ENCODE assay signal across 8 cellular contexts in genomic region chr2:169109502-169110409, GRCh38. TPM values are rescaled to one million over a fixed set of nuclear protein-coding genes. Genes with fewer than 3 reads are reported as not detected.
DNase-seq lines count a peak whose midpoint lies in the region; ATAC-seq and TF ChIP-seq lines count a peak whose summit lies in the region.

No MANE protein-coding gene starts in this region.

- no peaks in the 10 kb centered on the region for H4K20me1 ChIP-seq in OCI-LY7 (ENCODE audit: insufficient read depth, low read length)
- no peaks in the 10 kb centered on the region for H4K20me1 ChIP-seq in neural cell (ENCODE audit: insufficient read depth)

- no peaks in the 10 kb centered on the region for H3K27me3 ChIP-seq in neural cell (ENCODE audit: insufficient read depth, low read depth, low read length)

- TF ChIP-seq CTCF in AG09309 (IDR thresholded peaks at IDR 0.05; ENCODE audit: control insufficient read depth, insufficient read depth, low read depth, low read length, missing control alignments), result peak; percentile 83
- TF ChIP-seq CTCF in OCI-LY7 (conservative IDR thresholded peaks at IDR 0.05; ENCODE audit: low read length), result peak; percentile 96
- peak; percentile 84 for TF ChIP-seq CTCF in fibroblast of the aortic adventitia (IDR thresholded peaks at IDR 0.05; ENCODE audit: insufficient read depth, low read length)
- TF ChIP-seq CTCF in neural cell (IDR thresholded peaks at IDR 0.05; ENCODE audit: poor library complexity, severe bottlenecking), result peak; percentile 87

- no peaks in the 10 kb centered on the region for H3K36me3 ChIP-seq in OCI-LY7 (ENCODE audit: insufficient read depth, low read length)
- no peaks in the 10 kb centered on the region for H3K36me3 ChIP-seq in neural cell (ENCODE audit: insufficient read depth, low read length)

- POLR2A ChIA-PET in OCI-LY7 (lab: Charles Lee), result interaction anchor here (0.8 to 2.0 kb wide), 5 partner anchors 10 to 112 kb away, joined by 3 to 7 read pairs (median 4); no protein-coding TSS in a partner anchor

- peak; percentile 29 for DNase-seq in AG09309 (ENCODE audit: low read depth)
- DNase-seq in HT1080 (ENCODE audit: low read depth), result peak; percentile 61
- peak; percentile 74 for DNase-seq in OCI-LY7 (ENCODE audit: low spot score)
- peak; percentile 72 to 81 for DNase-seq in activated T-cell treated with anti-CD3 and anti-CD28 coated beads, Interleukin-2, amount 50 U/mL, for 72 hours
- peak; percentile 82 for DNase-seq in fibroblast of the aortic adventitia (ENCODE audit: low read depth)
- DNase-seq in stimulated activated naive CD8-positive, alpha-beta T cell treated with anti-CD3 and anti-CD28 coated beads, Interleukin-15, amount 100 ng/mL, for 72 hours, result peak; percentile 57 to 64

- intact Hi-C loops in OCI-LY7 (cut with micrococcal nuclease; ENCODE audit: unreplicated experiment), result loop anchor here (1.0 to 2.0 kb wide), 5 partner anchors 23 to 819 kb away; no protein-coding TSS in a partner anchor

- CTCF ChIA-PET in OCI-LY7 (lab: Charles Lee; ENCODE audit: unreplicated experiment), result interaction anchor here (0.6 to 2.3 kb wide), 3 partner anchors 32 to 112 kb away, joined by 3 to 10 read pairs (median 6); no protein-coding TSS in a partner anchor

- H3K4me3 ChIP-seq in AG09309 (ENCODE audit: control insufficient read depth, low read depth, low read length) (no peak overlapping the region), OCI-LY7 (ENCODE audit: low read depth, low read length, poor library complexity, severe bottlenecking) (no peak overlapping the region), fibroblast of the aortic adventitia (ENCODE audit: low read depth, low read length) (no peak overlapping the region), neural cell (ENCODE audit: low read length) (no peak overlapping the region)

- H3K36me3 Mint-ChIP-seq in activated T-cell treated with anti-CD3 and anti-CD28 coated beads, Interleukin-2, amount 50 U/mL, for 72 hours (ENCODE audit: insufficient read depth in 2 of 2), result no peaks in the 10 kb centered on the region

- H3K79me2 ChIP-seq in OCI-LY7 (ENCODE audit: insufficient read depth, low read depth, low read length) (no peaks in the 10 kb centered on the region), neural cell (replicated peaks; ENCODE audit: insufficient read depth, low read length) (no peaks in the 10 kb centered on the region)

- H3K27ac ChIP-seq in OCI-LY7 (ENCODE audit: low read depth, low read length, poor library complexity, severe bottlenecking), result no peak overlapping the region
- H3K27ac ChIP-seq in neural cell (ENCODE audit: low read length), result no peak overlapping the region

- no peak overlapping the region for H3K4me3 Mint-ChIP-seq in activated T-cell treated with anti-CD3 and anti-CD28 coated beads, Interleukin-2, amount 50 U/mL, for 72 hours
- no peak overlapping the region for H3K4me3 Mint-ChIP-seq in stimulated activated naive CD8-positive, alpha-beta T cell treated with anti-CD3 and anti-CD28 coated beads, Interleukin-15, amount 100 ng/mL, for 72 hours

- no peaks in the 10 kb centered on the region for H3K9me3 ChIP-seq in OCI-LY7 (ENCODE audit: low read length)
- H3K9me3 ChIP-seq in neural cell (ENCODE audit: low read length), result no peaks in the 10 kb centered on the region

- H2AFZ ChIP-seq in OCI-LY7 (ENCODE audit: low read length) (no peak overlapping the region), neural cell (ENCODE audit: low read depth, low read length) (no peak overlapping the region)

- ATAC-seq in GM18868 (IDR thresholded peaks at IDR 0.05; ENCODE audit: unreplicated experiment), result peak; percentile 58
- ATAC-seq in activated T-cell treated with anti-CD3 and anti-CD28 coated beads, Interleukin-2, amount 50 U/mL, for 72 hours (replicated peaks in 1 of 2), result peak in 1 of 2 donors; percentile 26
- ATAC-seq in stimulated activated naive CD8-positive, alpha-beta T cell treated with anti-CD3 and anti-CD28 coated beads, Interleukin-15, amount 100 ng/mL, for 72 hours, result no peak

- peaks cover 2% of the 10 kb centered on the region for H3F3A ChIP-seq in neural cell (ENCODE audit: insufficient read depth, low read length, poor library complexity, severe bottlenecking)

- BruUV-seq in OCI-LY7 (replicated peaks; lab: Mats Ljungman, UMichigan), result no TSS peak

- no peaks in the 10 kb centered on the region for H3K9me2 ChIP-seq in OCI-LY7 (ENCODE audit: insufficient read depth, low read length)
- H3K9me2 ChIP-seq in neural cell (ENCODE audit: insufficient read depth, low read length), result no peaks in the 10 kb centered on the region

- peak; percentile 87 for TF ChIP-seq RAD21 in neural cell (conservative IDR thresholded peaks at IDR 0.05)

- no peak overlapping the region for H3K9ac ChIP-seq in neural cell (ENCODE audit: low read length)

- H3K9me3 Mint-ChIP-seq in activated T-cell treated with anti-CD3 and anti-CD28 coated beads, Interleukin-2, amount 50 U/mL, for 72 hours, result no peaks in the 10 kb centered on the region
- H3K9me3 Mint-ChIP-seq in stimulated activated naive CD8-positive, alpha-beta T cell treated with anti-CD3 and anti-CD28 coated beads, Interleukin-15, amount 100 ng/mL, for 72 hours, result no peaks in the 10 kb centered on the region

- peaks cover 20% of the 10 kb centered on the region for H3K4me1 ChIP-seq in OCI-LY7 (ENCODE audit: insufficient read depth, low read length, poor library complexity, severe bottlenecking)

- no peak for TF ChIP-seq EP300 in neural cell (conservative IDR thresholded peaks at IDR 0.05; ENCODE audit: poor library complexity, severe bottlenecking)

- peaks cover 50% of the 10 kb centered on the region for H3K4me1 Mint-ChIP-seq in activated T-cell treated with anti-CD3 and anti-CD28 coated beads, Interleukin-2, amount 50 U/mL, for 72 hours (ENCODE audit: low read depth)
- H3K4me1 Mint-ChIP-seq in stimulated activated naive CD8-positive, alpha-beta T cell treated with anti-CD3 and anti-CD28 coated beads, Interleukin-15, amount 100 ng/mL, for 72 hours, result peaks cover 45% of the 10 kb centered on the region

- H3K27ac Mint-ChIP-seq in activated T-cell treated with anti-CD3 and anti-CD28 coated beads, Interleukin-2, amount 50 U/mL, for 72 hours, result no peak overlapping the region
- H3K27ac Mint-ChIP-seq in stimulated activated naive CD8-positive, alpha-beta T cell treated with anti-CD3 and anti-CD28 coated beads, Interleukin-15, amount 100 ng/mL, for 72 hours, result peak overlapping the region in 1 of 2 donors; percentile 31

- H3K4me2 ChIP-seq in OCI-LY7 (ENCODE audit: low read length) (no peak overlapping the region), neural cell (ENCODE audit: low read length) (no peak overlapping the region)

- H3K27me3 Mint-ChIP-seq in activated T-cell treated with anti-CD3 and anti-CD28 coated beads, Interleukin-2, amount 50 U/mL, for 72 hours (ENCODE audit: low read depth), result peaks cover 7% of the 10 kb centered on the region
- H3K27me3 Mint-ChIP-seq in stimulated activated naive CD8-positive, alpha-beta T cell treated with anti-CD3 and anti-CD28 coated beads, Interleukin-15, amount 100 ng/mL, for 72 hours, result peaks cover 13% of the 10 kb centered on the region

TF ChIP-seq in neural cell, 6 proteins besides CTCF, POLR2A, EP300 and RAD21:
- TF ChIP-seq EZH2 (IDR thresholded peaks at IDR 0.05; ENCODE audit: borderline replicate concordance, insufficient read depth, low read length, poor library complexity, severe bottlenecking) (no peak), TAF1 (IDR thresholded peaks at IDR 0.05; ENCODE audit: low read depth) (no peak), POLR2AphosphoS5 (IDR thresholded peaks at IDR 0.05) (no peak), SMC3 (conservative IDR thresholded peaks at IDR 0.05; ENCODE audit: poor library complexity) (peak; percentile 86), MXI1 (conservative IDR thresholded peaks at IDR 0.05; ENCODE audit: poor library complexity, severe bottlenecking) (no peak), REST (IDR thresholded peaks at IDR 0.05; ENCODE audit: borderline replicate concordance) (no peak)

RNA-seq across cellular contexts. Expression of gene DHRS9, which starts 40.4 kb away (rescaled TPM):
- 0.20 and 0.21 TPM in 2 replicates for total RNA-seq in HT1080 (2014; rRNA removed; shearing (Covaris generic))
- polyA plus RNA-seq in HT1080 (2015; cell fraction: cytosol; rRNA removed), result 0.11 TPM in 1 of 2 replicates, not detected in the other
- 0.11 TPM in 1 of 2 replicates, not detected in the other for polyA plus RNA-seq in HT1080 (2015; cell fraction: nucleus; rRNA removed)
- total RNA-seq in OCI-LY7 (2014; rRNA removed; shearing (Covaris generic)), result not detected in 2 replicates
- total RNA-seq in OCI-LY7 (2022), result 0.59 TPM in 1 of 2 replicates, not detected in the other
- total RNA-seq in activated T-cell treated with anti-CD3 and anti-CD28 coated beads, Interleukin-2, amount 50 U/mL, for 72 hours, result 1 to 10 TPM; 4.6 to 6.3 TPM
- total RNA-seq in fibroblast of the aortic adventitia (ENCODE audit: low replicate concordance), result 0.36 TPM in 1 of 2 replicates, not detected in the other
- not detected in 2 replicates for polyA plus RNA-seq in neural cell
- polyA minus RNA-seq in neural cell, result not detected in 2 replicates

Comparison
In these comparisons a context has a peak if more than half of its experiments do, and no peak if none do; other contexts are left out.
1. DNase-seq: peak in every context shown above with its lines; median percentile 82 in fibroblast of the aortic adventitia; 76 in activated T-cell treated with anti-CD3 and anti-CD28 coated beads, Interleukin-2, amount 50 U/mL, for 72 hours; 74 in OCI-LY7; 61 in HT1080; 60 in stimulated activated naive CD8-positive, alpha-beta T cell treated with anti-CD3 and anti-CD28 coated beads, Interleukin-15, amount 100 ng/mL, for 72 hours; 29 in AG09309.